ENCODE assay signal across 20 cellular contexts in the genomic region with DNA sequence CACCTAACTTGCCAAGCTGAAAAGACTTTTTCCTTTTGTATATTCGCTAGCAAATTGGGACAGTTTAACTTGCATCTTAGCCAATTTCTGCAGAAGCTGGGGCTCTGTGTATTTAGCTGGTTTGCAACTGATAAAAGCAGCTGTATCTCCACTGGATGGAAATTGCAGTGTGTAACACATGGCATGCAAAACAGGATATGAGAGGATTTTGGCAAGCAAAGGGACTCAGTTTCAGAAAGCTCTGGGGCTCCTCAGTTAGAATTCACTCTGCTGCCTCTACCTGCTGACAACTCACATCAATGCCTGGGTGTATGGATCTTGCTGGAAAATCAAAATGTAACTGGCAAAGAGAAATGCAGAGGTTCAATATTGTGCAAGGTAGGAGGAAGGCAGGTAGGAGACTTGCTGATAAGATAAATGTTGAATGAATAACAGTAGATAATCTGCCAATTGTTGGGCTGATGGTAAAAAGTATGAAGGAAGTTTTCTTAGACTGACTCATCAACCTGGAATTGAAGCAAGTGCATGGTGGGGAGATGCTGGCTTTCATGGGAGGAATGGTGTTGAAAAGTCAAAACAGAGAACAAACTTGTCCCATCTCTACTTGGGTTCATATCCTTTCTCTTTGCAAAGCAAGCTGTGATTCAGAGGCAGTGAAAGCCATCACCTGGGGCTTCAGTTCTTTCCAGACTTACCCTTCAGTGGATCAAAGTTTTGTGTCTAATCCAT.
A peak's percentile ranks its signal among the peaks of the same experiment; 100 is the strongest.
DNase-seq lines count a peak whose midpoint lies in the region; ATAC-seq and TF ChIP-seq lines count a peak whose summit lies in the region.
"Had no signal": no experiment of that assay in that cellular context is flagged by ENCODE, and none has a peak within 500 bp of the region (broad histone marks: within the 10 kb centered on the region; RNA-seq: fewer than 3 reads in every experiment).

No MANE protein-coding gene starts in this region.

- in situ Hi-C loops in GM13977 (cut with MboI; ENCODE audit: low pct_unique_long_range_greater_than_20kb, low sequenced_read_pairs, unreplicated experiment): no loop called here

- H3K4me1 ChIP-seq in DND-41 (ENCODE audit: insufficient read depth, low read length): peaks cover 13% of the 10 kb centered on the region

- peak overlapping the region; percentile 44; the same call in 1 of the 2 replicates for H3K27ac ChIP-seq in DND-41 (ENCODE audit: low read length)
- peak overlapping the region; percentile 81 for H3K27ac ChIP-seq in epithelial cell of prostate
- H3K27ac ChIP-seq: brain microvascular endothelial cell, SK-N-MC had no signal

- no peaks in the 10 kb centered on the region for H4K20me1 ChIP-seq in DND-41 (ENCODE audit: insufficient read depth, low read length)

- ATAC-seq in DND-41 (ENCODE audit: insufficient read depth, low read depth): no peak
- ATAC-seq in GM19467 (IDR thresholded peaks at IDR 0.05; ENCODE audit: unreplicated experiment): no peak
- ATAC-seq: activated T-cell treated with anti-CD3 and anti-CD28 coated beads, Interleukin-2, amount 50 U/mL, for 72 hours; stimulated activated naive CD8-positive, alpha-beta T cell treated with anti-CD3 and anti-CD28 coated beads, Interleukin-15, Interleukin-2, amounts not matched to agents 100 U/mL and 50 U/mL, for 24 hours had no signal

- H3K4me3 ChIP-seq in DND-41 (ENCODE audit: low read depth in 1 of 2, low read length in 2 of 2): no peak overlapping the region
- no peak overlapping the region for H3K4me3 ChIP-seq in MG63
- H3K4me3 ChIP-seq: SK-N-MC had no signal

- H3K9me3 ChIP-seq in DND-41 (ENCODE audit: insufficient read depth, low read length, severe bottlenecking) (no peaks in the 10 kb centered on the region), MG63 (0 out of 2 replicates have a peak, but pooled peaks cover 2% of the 10 kb centered on the region)

- peak overlapping the region; percentile 49; the same call in 1 of the 2 replicates for H2AFZ ChIP-seq in DND-41 (ENCODE audit: low read depth, low read length)

- H3K27me3 ChIP-seq in DND-41 (ENCODE audit: insufficient read depth, low read length, poor library complexity) (no peaks in the 10 kb centered on the region), MG63 (no peaks in the 10 kb centered on the region)
- H3K27me3 ChIP-seq: brain microvascular endothelial cell had no signal

- 0 out of 2 replicates have a peak overlapping the region, but pooled peaks have one; percentile 17 for H3K4me2 ChIP-seq in DND-41 (ENCODE audit: insufficient read depth, low read length)

- H3K79me2 ChIP-seq in DND-41 (ENCODE audit: insufficient read depth, low read length): no peaks in the 10 kb centered on the region

- no peaks in the 10 kb centered on the region for H3K36me3 ChIP-seq in DND-41 (ENCODE audit: insufficient read depth, low read length)
- no peaks in the 10 kb centered on the region for H3K36me3 ChIP-seq in MG63
- H3K36me3 ChIP-seq: brain microvascular endothelial cell had no signal

- TF ChIP-seq CTCF in DND-41 (IDR thresholded peaks at IDR 0.05; ENCODE audit: borderline replicate concordance, extremely low read depth, low read length, poor library complexity, severe bottlenecking): no peak
- TF ChIP-seq CTCF in GM13977 (IDR thresholded peaks at IDR 0.05; ENCODE audit: extremely low read depth, insufficient read depth, missing control alignments): no peak

- DNase-seq in DND-41: no peak
- peak; percentile 26 for DNase-seq in MG63
- DNase-seq in epithelial cell of prostate (ENCODE audit: low read depth, low spot score): no peak
- peak; percentile 64 for DNase-seq in myocyte (ENCODE audit: low read depth)
- no peak for DNase-seq in activated CD8-positive, alpha-beta memory T cell treated with anti-CD3 and anti-CD28 coated beads for 24 hours
- no peak for DNase-seq in GM13977 (ENCODE audit: low spot score)
- DNase-seq in effector CD4-positive, alpha-beta T cell: no peak
- DNase-seq: activated CD4-positive, CD25-positive, alpha-beta regulatory T cell; activated naive CD8-positive, alpha-beta T cell treated with anti-CD3 and anti-CD28 coated beads, Interleukin-2, amount 10 ng/mL, durations not matched to agents 7 days and 5 days; activated T-cell treated with anti-CD3 and anti-CD28 coated beads, Interleukin-2, amount 50 U/mL, for 72 hours; brain microvascular endothelial cell; DMS79 treated with DMSO at 0.1 percent for 48 hours; glutamatergic neuron; KG1; NCI-H2081 treated with DMSO at 0.1 percent for 48 hours; NCI-H774; stimulated activated CD4-positive, alpha-beta T cell treated with anti-CD3 and anti-CD28 coated beads, Interleukin-1b, Interleukin-23, amount 100 ng/mL, for 48 hours; stimulated activated naive CD8-positive, alpha-beta T cell treated with anti-CD3 and anti-CD28 coated beads, Interleukin-15, Interleukin-2, amounts not matched to agents 100 U/mL and 50 U/mL, for 24 hours had no signal

- H3K9ac ChIP-seq in DND-41 (ENCODE audit: low read depth, low read length): no peak overlapping the region

Comparison
In these comparisons a context has a peak if more than half of its experiments do, and no peak if none do; other contexts are left out.
1. DNase-seq: peak in MG63 (single experiment) and myocyte (single experiment); none in DND-41 (single experiment), epithelial cell of prostate (single experiment), activated CD8-positive, alpha-beta memory T cell treated with anti-CD3 and anti-CD28 coated beads for 24 hours (single experiment), GM13977 (single experiment) and effector CD4-positive, alpha-beta T cell (single experiment).